26 cellular contexts compared by ENCODE assay signal in genomic region chr3:184639351-184639750, GRCh38.
DNase-seq lines count a peak whose midpoint lies in the region; TF ChIP-seq lines count a peak whose summit lies in the region.
"Had no signal": no experiment of that assay in that cellular context is flagged by ENCODE, and none has a peak within 500 bp of the region (broad histone marks: within the 10 kb centered on the region; RNA-seq: fewer than 3 reads in every experiment).

No MANE protein-coding gene starts in this region.

- H3K4me3 ChIP-seq in BLaER1, result no peak overlapping the region
- H3K4me3 ChIP-seq: cardiac muscle cell, coronary artery, GM23248, lung, sigmoid colon had no signal

- TF ChIP-seq CTCF in RWPE1 (conservative IDR thresholded peaks at IDR 0.05; ENCODE audit: low read depth), result no peak

- H3K27me3 ChIP-seq in BLaER1, result no peaks in the 10 kb centered on the region
- H3K27me3 ChIP-seq: cardiac muscle cell, sigmoid colon had no signal

- no peak overlapping the region for H3K9ac ChIP-seq in BLaER1
- H3K9ac ChIP-seq: GM23248 had no signal

- DNase-seq in DMS79 (lab: John Stamatoyannopoulos, UW) (peak; percentile 86), NCI-H510A (lab: John Stamatoyannopoulos, UW) (peak; percentile 98), left kidney (ENCODE audit: low read depth, low spot score) (peak; percentile 97), retina (no peak), RWPE1 (ENCODE audit: low spot score) (no peak), cerebellar nuclear complex (lab: John Stamatoyannopoulos, UW) (no peak), GOT3 (lab: John Stamatoyannopoulos, UW) (no peak)
- DNase-seq: ACHN; activated CD4-positive, alpha-beta memory T cell treated with anti-CD3 and anti-CD28 coated beads, Interleukin-2, amount 10 ng/mL, durations not matched to agents 7 days and 5 days; activated CD4-positive, CD25-positive, alpha-beta regulatory T cell; aorta; C1 segment of cervical spinal cord; Calu3; effector memory CD4-positive, alpha-beta T cell; erythroblast; GM23248; head of caudate nucleus; NCI-H1048; posterior cingulate gyrus; sigmoid colon; stimulated activated CD4-positive, alpha-beta T cell treated with anti-CD3 and anti-CD28 coated beads, Interleukin-4, amount 100 ng/mL, for 4 hours; substantia nigra had no signal

- 0 out of 2 replicates have a peak overlapping the region, but pooled peaks have one; percentile 15 for H3K4me2 ChIP-seq in BLaER1

- no peaks in the 10 kb centered on the region for H3K36me3 ChIP-seq in BLaER1
- H3K36me3 ChIP-seq: cardiac muscle cell, sigmoid colon had no signal

- H3K27ac ChIP-seq in BLaER1 (no peak overlapping the region), RWPE1 (no peak overlapping the region)
- H3K27ac ChIP-seq: cardiac muscle cell, coronary artery, GM23248, sigmoid colon had no signal

- no peaks in the 10 kb centered on the region for H4K20me1 ChIP-seq in BLaER1

- no peaks in the 10 kb centered on the region for H3K9me3 ChIP-seq in BLaER1
- H3K9me3 ChIP-seq: sigmoid colon had no signal

- peaks cover 56% of the 10 kb centered on the region for H3K4me1 ChIP-seq in BLaER1

- POLR2A ChIA-PET in RWPE1 (lab: Yijun Ruan, JAX; ENCODE audit: low non-redundant PET), result no interaction called here

- CTCF ChIA-PET in RWPE1 (lab: Yijun Ruan, JAX), result no interaction called here

Comparison
In these comparisons a context has a peak if more than half of its experiments do, and no peak if none do; other contexts are left out.
1. DNase-seq: peak in DMS79 (single experiment), NCI-H510A (single experiment) and left kidney (single experiment); none in retina (single experiment), RWPE1 (single experiment), cerebellar nuclear complex (0 of 2) and GOT3 (single experiment).